In genomic region chr13:98033277-98034247, GRCh38 we compare ENCODE assay signal across 9 cellular contexts.
A peak's percentile ranks its signal among the peaks of the same experiment; 100 is the strongest.
DNase-seq lines count a peak whose midpoint lies in the region; ATAC-seq and TF ChIP-seq lines count a peak whose summit lies in the region.
"Had no signal": no experiment of that assay in that cellular context is flagged by ENCODE, and none has a peak within 500 bp of the region (broad histone marks: within the 10 kb centered on the region; RNA-seq: fewer than 3 reads in every experiment).

No MANE protein-coding gene starts in this region.

- ATAC-seq in GM21723 (IDR thresholded peaks at IDR 0.05; ENCODE audit: unreplicated experiment) = no peak

- H3K27ac Mint-ChIP-seq in activated naive CD4-positive, alpha-beta T cell treated with anti-CD3 and anti-CD28 coated beads, Interleukin-2, amount 10 ng/mL, durations not matched to agents 7 days and 5 days = no peak overlapping the region

- DNase-seq in ELF-1 (ENCODE audit: low read depth, low spot score) (peak; percentile 29), NCI-H2227 treated with DMSO at 0.1 percent for 48 hours (lab: John Stamatoyannopoulos, UW) (peak; percentile 25), dorsolateral prefrontal cortex (peak in 3 of 10 donors; percentile 10 to 53 (median 22)), non-pigmented ciliary epithelial cell (ENCODE audit: low read depth) (peak; percentile 8)
- no peak for DNase-seq in stimulated activated naive CD4-positive, alpha-beta T cell (lab: John Stamatoyannopoulos, UW)
- DNase-seq in activated naive CD4-positive, alpha-beta T cell treated with anti-CD3 and anti-CD28 coated beads, Interleukin-2, amount 10 ng/mL, durations not matched to agents 7 days and 5 days = no peak
- DNase-seq in effector CD8-positive, alpha-beta T cell (lab: John Stamatoyannopoulos, UW) = no peak

- no peaks in the 10 kb centered on the region for H3K4me1 Mint-ChIP-seq in activated naive CD4-positive, alpha-beta T cell treated with anti-CD3 and anti-CD28 coated beads, Interleukin-2, amount 10 ng/mL, durations not matched to agents 7 days and 5 days

- peak overlapping the region in 5 of 59 donors; percentile 11 to 40 (median 19) for H3K4me3 ChIP-seq in dorsolateral prefrontal cortex

- no peak overlapping the region for H3K4me3 Mint-ChIP-seq in activated naive CD4-positive, alpha-beta T cell treated with anti-CD3 and anti-CD28 coated beads, Interleukin-2, amount 10 ng/mL, durations not matched to agents 7 days and 5 days

- no peaks in the 10 kb centered on the region for H3K27me3 Mint-ChIP-seq in activated naive CD4-positive, alpha-beta T cell treated with anti-CD3 and anti-CD28 coated beads, Interleukin-2, amount 10 ng/mL, durations not matched to agents 7 days and 5 days

- H3K27me3 ChIP-seq in dorsolateral prefrontal cortex = peaks cover 0 to 44% (median 0%) of the 10 kb centered on the region in 45 donors

- H3K9me3 Mint-ChIP-seq in activated naive CD4-positive, alpha-beta T cell treated with anti-CD3 and anti-CD28 coated beads, Interleukin-2, amount 10 ng/mL, durations not matched to agents 7 days and 5 days = no peaks in the 10 kb centered on the region

- CTCF ChIA-PET in activated naive CD4-positive, alpha-beta T cell treated with anti-CD3 and anti-CD28 coated beads, Interleukin-2, amount 10 ng/mL, durations not matched to agents 7 days and 5 days (lab: Charles Lee) = no interaction called here

- intact Hi-C loops in dorsolateral prefrontal cortex (cut with DNase I) = loop anchor here (5.0 to 10.0 kb wide), 2 partner anchors 639 to 641 kb away; no protein-coding TSS in a partner anchor

- no peaks in the 10 kb centered on the region for H3K36me3 Mint-ChIP-seq in activated naive CD4-positive, alpha-beta T cell treated with anti-CD3 and anti-CD28 coated beads, Interleukin-2, amount 10 ng/mL, durations not matched to agents 7 days and 5 days

- H3K27ac ChIP-seq in dorsolateral prefrontal cortex = no peak overlapping the region
- H3K27ac ChIP-seq: HL-60 had no signal

- TF ChIP-seq CTCF in dorsolateral prefrontal cortex (IDR thresholded peaks at IDR 0.05 in 54 of 56, conservative IDR thresholded peaks at IDR 0.05 in 2 of 56; ENCODE audit: low read depth in 1 of 56, partially characterized antibody in 56 of 56) = peak in 51 of 56 donors; percentile 15 to 68 (median 46)

Comparison
In these comparisons a context has a peak if more than half of its experiments do, and no peak if none do; other contexts are left out.
1. DNase-seq: peak in ELF-1 (single experiment), NCI-H2227 treated with DMSO at 0.1 percent for 48 hours (single experiment) and non-pigmented ciliary epithelial cell (single experiment); none in stimulated activated naive CD4-positive, alpha-beta T cell (0 of 6), activated naive CD4-positive, alpha-beta T cell treated with anti-CD3 and anti-CD28 coated beads, Interleukin-2, amount 10 ng/mL, durations not matched to agents 7 days and 5 days (single experiment) and effector CD8-positive, alpha-beta T cell (single experiment).